In genomic region chr3:35524851-35525250, GRCh38 we compare ENCODE assay signal across 16 cellular contexts.
"Had no signal": no experiment of that assay in that cellular context is flagged by ENCODE, and none has a peak within 500 bp of the region (broad histone marks: within the 10 kb centered on the region; RNA-seq: fewer than 3 reads in every experiment).

No MANE protein-coding gene starts in this region.

- H3K27ac Mint-ChIP-seq: activated naive CD8-positive, alpha-beta T cell; naive thymus-derived CD8-positive, alpha-beta T cell; stimulated activated naive CD8-positive, alpha-beta T cell treated with anti-CD3 and anti-CD28 coated beads, Interleukin-15, Interleukin-2, amounts not matched to agents 100 ng/mL and 50 ng/mL, for 24 hours had no signal

- ATAC-seq: naive thymus-derived CD8-positive, alpha-beta T cell; upper lobe of right lung had no signal

- H3K27ac ChIP-seq: breast epithelium, dorsolateral prefrontal cortex, esophagus squamous epithelium, upper lobe of right lung had no signal

- DNase-seq: activated CD4-positive, alpha-beta T cell treated with anti-CD3 and anti-CD28 coated beads, Interleukin-2, amount 50 U/mL, for 1 hour; amygdala; dorsolateral prefrontal cortex; esophagus squamous epithelium; foreskin fibroblast; naive thymus-derived CD8-positive, alpha-beta T cell; nucleus accumbens; stimulated activated CD4-positive, alpha-beta T cell treated with anti-CD3 and anti-CD28 coated beads, Interleukin-15, amount 100 ng/mL, for 24 hours; stimulated activated CD4-positive, alpha-beta T cell treated with anti-CD3 and anti-CD28 coated beads, Interleukin-4, amount 100 ng/mL, for 24 hours; T-helper 2 cell; upper lobe of right lung had no signal

- H3K27me3 Mint-ChIP-seq: activated naive CD8-positive, alpha-beta T cell; naive thymus-derived CD8-positive, alpha-beta T cell; stimulated activated naive CD8-positive, alpha-beta T cell treated with anti-CD3 and anti-CD28 coated beads, Interleukin-15, Interleukin-2, amounts not matched to agents 100 ng/mL and 50 ng/mL, for 24 hours had no signal

- H3K9me3 ChIP-seq: breast epithelium, esophagus squamous epithelium, upper lobe of right lung had no signal

- H3K4me3 ChIP-seq: breast epithelium, dorsolateral prefrontal cortex, esophagus squamous epithelium, lung, upper lobe of right lung had no signal

- H3K4me1 ChIP-seq: breast epithelium, esophagus squamous epithelium, upper lobe of right lung had no signal

- H3K36me3 Mint-ChIP-seq: activated naive CD8-positive, alpha-beta T cell; naive thymus-derived CD8-positive, alpha-beta T cell had no signal

- H3K4me3 Mint-ChIP-seq: activated naive CD8-positive, alpha-beta T cell; naive thymus-derived CD8-positive, alpha-beta T cell; stimulated activated naive CD8-positive, alpha-beta T cell treated with anti-CD3 and anti-CD28 coated beads, Interleukin-15, Interleukin-2, amounts not matched to agents 100 ng/mL and 50 ng/mL, for 24 hours had no signal

- FAIRE-seq: keratinocyte had no signal

- H3K36me3 ChIP-seq: breast epithelium, esophagus squamous epithelium, upper lobe of right lung had no signal

- H3K27me3 ChIP-seq: breast epithelium, dorsolateral prefrontal cortex, esophagus squamous epithelium, upper lobe of right lung had no signal

- H3K9me3 Mint-ChIP-seq: naive thymus-derived CD8-positive, alpha-beta T cell had no signal
